ENCODE assay signal across 14 cellular contexts in genomic region chr10:72081772-72082590, GRCh38. TPM values are rescaled to one million over a fixed set of nuclear protein-coding genes. Genes with fewer than 3 reads are reported as not detected.
DNase-seq lines count a peak whose midpoint lies in the region; ATAC-seq, FAIRE-seq and TF ChIP-seq lines count a peak whose summit lies in the region.
"Had no signal": no experiment of that assay in that cellular context is flagged by ENCODE, and none has a peak within 500 bp of the region (broad histone marks: within the 10 kb centered on the region; RNA-seq: fewer than 3 reads in every experiment).

No MANE protein-coding gene starts in this region.

- H2AFZ ChIP-seq in HepG2 (ENCODE audit: low read length), result no peak overlapping the region
- H2AFZ ChIP-seq: parathyroid adenoma had no signal

- WGBS in HepG2 (ENCODE audit: low lambda C conversion rate), result 57% methylated on average over 11 of the region's 14 CpGs
- 57% methylated on average over 5 of the region's 14 CpGs for WGBS in right lobe of liver (ENCODE audit: insufficient coverage, low coverage, low lambda C conversion rate, missing lambda C conversion rate)

- H3K27me3 ChIP-seq in HepG2 (ENCODE audit: control insufficient read depth in 1 of 2, insufficient read depth in 2 of 2, low read length in 2 of 2) (peaks cover 4 to 23% of the 10 kb centered on the region in 2 experiments; a peak in 3 of 5 replicates), right lobe of liver (no peaks in the 10 kb centered on the region), upper lobe of right lung (peaks cover 3% of the 10 kb centered on the region)

- POLR2A ChIA-PET in HepG2 (lab: Yijun Ruan, JAX), result no interaction called here

- H3K4me1 ChIP-seq in HepG2 (ENCODE audit: insufficient read depth, low read length) (peaks cover 19% of the 10 kb centered on the region), right lobe of liver (no peaks in the 10 kb centered on the region), upper lobe of right lung (peaks cover 3% of the 10 kb centered on the region)
- H3K4me1 ChIP-seq: parathyroid adenoma had no signal

- CTCF ChIA-PET in HepG2 (lab: Yijun Ruan, JAX; ENCODE audit: low intra/inter-chr PET ratio, low total read pairs), result no interaction called here

- H3K79me2 ChIP-seq in HepG2 (ENCODE audit: insufficient read depth, low read length), result no peaks in the 10 kb centered on the region
- H3K79me2 ChIP-seq: parathyroid adenoma had no signal

- FAIRE-seq in HepG2 (lab: Jason Lieb, UNC), result no peak
- FAIRE-seq: islet of Langerhans had no signal

- TF ChIP-seq RAD21 in HepG2 (CRISPR knock-in tag; IDR thresholded peaks at IDR 0.05), result no peak

- intact Hi-C loops in HepG2 (cut with micrococcal nuclease; ENCODE audit: unreplicated experiment) (no loop called here), right lobe of liver (cut with DNase I) (no loop called here), left colon (cut with DNase I, micrococcal nuclease) (no loop called here), upper lobe of right lung (cut with DNase I) (no loop called here)

- H3K36me3 ChIP-seq in HepG2 (replicated peaks in 1 of 2; ENCODE audit: control insufficient read depth in 1 of 2, insufficient read depth in 2 of 2, low read length in 2 of 2) (no peaks in the 10 kb centered on the region), right lobe of liver (no peaks in the 10 kb centered on the region), upper lobe of right lung (no peaks in the 10 kb centered on the region)
- H3K36me3 ChIP-seq: ascending aorta had no signal

- H3K9me3 ChIP-seq in HepG2 (ENCODE audit: low read length) (no peaks in the 10 kb centered on the region), right lobe of liver (no peaks in the 10 kb centered on the region), upper lobe of right lung (no peaks in the 10 kb centered on the region)
- H3K9me3 ChIP-seq: ascending aorta had no signal

- no peak for DNase-seq in HepG2 (ENCODE audit: low spot score)
- no peak for DNase-seq in right lobe of liver
- DNase-seq in activated naive CD4-positive, alpha-beta T cell treated with anti-CD3 and anti-CD28 coated beads, Interleukin-2, amount 50 U/mL, for 72 hours (ENCODE audit: low spot score in 2 of 2), result no peak
- DNase-seq in left colon, result peak; percentile 41 to 63
- DNase-seq in upper lobe of right lung, result no peak
- no peak for DNase-seq in activated CD8-positive, alpha-beta memory T cell treated with anti-CD3 and anti-CD28 coated beads, Interleukin-2, amount 50 U/mL, for 4 hours
- no peak for DNase-seq in DMS 273 (lab: John Stamatoyannopoulos, UW; ENCODE audit: unreplicated experiment)
- DNase-seq: activated CD4-positive, CD25-positive, alpha-beta regulatory T cell; erythroblast had no signal

- in situ Hi-C loops in HepG2 (cut with HindIII; ENCODE audit: extremely low pct_ligation_motif_present, low pct_unique_long_range_greater_than_20kb), result loop anchor here (25.0 kb wide), 1 partner anchor 255 kb away; no protein-coding TSS in a partner anchor

- no peaks in the 10 kb centered on the region for H4K20me1 ChIP-seq in HepG2 (ENCODE audit: insufficient read depth, low read length)

- H3K27ac Mint-ChIP-seq in activated naive CD4-positive, alpha-beta T cell treated with anti-CD3 and anti-CD28 coated beads, Interleukin-2, amount 50 U/mL, for 72 hours, result peak overlapping the region; percentile 61 to 97

- ATAC-seq in HepG2 (no peak), right lobe of liver (no peak), left colon (peak; percentile 86), upper lobe of right lung (peak; percentile 57), GM19463 (IDR thresholded peaks at IDR 0.05; ENCODE audit: unreplicated experiment) (no peak)
- no peak for ATAC-seq in activated naive CD4-positive, alpha-beta T cell treated with anti-CD3 and anti-CD28 coated beads, Interleukin-2, amount 50 U/mL, for 72 hours

- no peak overlapping the region for H3K9ac ChIP-seq in HepG2 (ENCODE audit: insufficient read depth, low read depth, low read length)
- H3K9ac ChIP-seq: KMS-11, parathyroid adenoma had no signal

- TF ChIP-seq CTCF in HepG2 (CRISPR knock-in tag; IDR thresholded peaks at IDR 0.05), result no peak
- no peak for TF ChIP-seq CTCF in right lobe of liver (IDR thresholded peaks at IDR 0.05)
- no peak for TF ChIP-seq CTCF in upper lobe of right lung (IDR thresholded peaks at IDR 0.05)

- H3K27ac ChIP-seq in HepG2 (ENCODE audit: extremely low read length, insufficient read depth, low read length) (no peak overlapping the region), right lobe of liver (no peak overlapping the region), upper lobe of right lung (peak overlapping the region; percentile 30)
- H3K27ac ChIP-seq: ascending aorta, KMS-11, parathyroid adenoma had no signal

- no peaks in the 10 kb centered on the region for H3K9me3 Mint-ChIP-seq in activated naive CD4-positive, alpha-beta T cell treated with anti-CD3 and anti-CD28 coated beads, Interleukin-2, amount 50 U/mL, for 72 hours

- TF ChIP-seq EP300 in HepG2 (IDR thresholded peaks at IDR 0.05; ENCODE audit: low read depth in 2 of 2, low read length in 2 of 2) (no peak), HepG2 (CRISPR knock-in tag; IDR thresholded peaks at IDR 0.05; ENCODE audit: borderline replicate concordance) (no peak)

- H3K36me3 Mint-ChIP-seq in activated naive CD4-positive, alpha-beta T cell treated with anti-CD3 and anti-CD28 coated beads, Interleukin-2, amount 50 U/mL, for 72 hours, result peaks cover 20 to 59% of the 10 kb centered on the region in 2 donors

- H3K4me2 ChIP-seq in HepG2 (ENCODE audit: low read depth, low read length), result no peak overlapping the region
- H3K4me2 ChIP-seq: KMS-11 had no signal

- no TSS peak for BruUV-seq in HepG2 (replicated peaks; lab: Mats Ljungman, UMichigan)

- TF ChIP-seq POLR2A in HepG2 (IDR thresholded peaks at IDR 0.05; ENCODE audit: insufficient read depth in 1 of 2, low read depth in 2 of 2, low read length in 2 of 2), result no peak
- TF ChIP-seq POLR2A in right lobe of liver (IDR thresholded peaks at IDR 0.05), result no peak

- H3K4me3 ChIP-seq in HepG2 (replicated peaks in 1 of 3; ENCODE audit: insufficient read depth in 1 of 3, low read depth in 2 of 3, low read length in 3 of 3) (no peak overlapping the region), right lobe of liver (no peak overlapping the region), upper lobe of right lung (no peak overlapping the region)
- H3K4me3 ChIP-seq: ascending aorta had no signal

TF ChIP-seq in HepG2, 621 proteins besides CTCF, POLR2A, EP300 and RAD21 (continues in another document):
- TF ChIP-seq, protein P1, sequence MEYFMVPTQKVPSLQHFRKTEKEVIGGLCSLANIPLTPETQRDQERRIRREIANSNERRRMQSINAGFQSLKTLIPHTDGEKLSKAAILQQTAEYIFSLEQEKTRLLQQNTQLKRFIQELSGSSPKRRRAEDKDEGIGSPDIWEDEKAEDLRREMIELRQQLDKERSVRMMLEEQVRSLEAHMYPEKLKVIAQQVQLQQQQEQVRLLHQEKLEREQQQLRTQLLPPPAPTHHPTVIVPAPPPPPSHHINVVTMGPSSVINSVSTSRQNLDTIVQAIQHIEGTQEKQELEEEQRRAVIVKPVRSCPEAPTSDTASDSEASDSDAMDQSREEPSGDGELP (IDR thresholded peaks at IDR 0.05; ENCODE audit: borderline replicate concordance, low read depth), result no peak
- no peak for TF ChIP-seq MIER2 (CRISPR knock-in tag; IDR thresholded peaks at IDR 0.05)
- TF ChIP-seq ZNF503 (CRISPR knock-in tag; IDR thresholded peaks at IDR 0.05), result no peak
- no peak for TF ChIP-seq FIP1L1 (IDR thresholded peaks at IDR 0.05; ENCODE audit: borderline replicate concordance, insufficient read depth, low read depth, low read length)
- no peak for TF ChIP-seq TRIM24 (CRISPR knock-in tag; IDR thresholded peaks at IDR 0.05)

RNA-seq across cellular contexts. Expression of gene SPOCK2, which starts 6.4 kb away (rescaled TPM):
- total RNA-seq in HepG2 (2016; rRNA removed; fragmentation: Illumina TruSeq; extraction: Trizol) (4.7 and 8.6 TPM in 2 replicates), right lobe of liver (1 to 10 TPM in 4 of 6 experiments, under 1 TPM in 2; 0.72 to 3.0 (median 1.2) TPM), left colon (1 to 10 TPM; 2.3 to 4.5 TPM), upper lobe of right lung (187 TPM)
- total RNA-seq in HepG2 (2016; cell fraction: cytosol; rRNA removed; fragmentation: Illumina TruSeq; extraction: Trizol; ENCODE audit: low read depth), result 1.9 and 2.3 TPM in 2 replicates
- total RNA-seq in HepG2 (2016; cell fraction: insoluble cytoplasmic fraction; rRNA removed; fragmentation: Illumina TruSeq; extraction: Trizol), result 5.6 and 7.5 TPM in 2 replicates
- 4.9 and 6.3 TPM in 2 replicates for total RNA-seq in HepG2 (2016; cell fraction: membrane; rRNA removed; fragmentation: Illumina TruSeq; extraction: Trizol)
- total RNA-seq in HepG2 (2016; cell fraction: nucleus; rRNA removed; fragmentation: Illumina TruSeq; extraction: Trizol), result 4.5 and 7.0 TPM in 2 replicates
- polyA plus RNA-seq in HepG2 (2011; rRNA removed), result 30.6 and 49.8 TPM in 2 replicates
- 36.8 and 39.8 TPM in 2 replicates for polyA plus RNA-seq in HepG2 (2011; cell fraction: cytosol; rRNA removed)
- polyA plus RNA-seq in HepG2 (2011; cell fraction: nucleus; rRNA removed), result 38.0 and 46.6 TPM in 2 replicates
- 3.4 and 5.3 TPM in 2 replicates for polyA plus RNA-seq in HepG2 (2012)
- 2.4 and 2.5 TPM in 2 replicates for polyA plus RNA-seq in HepG2 (2016; cell fraction: cytosol; fragmentation: Illumina TruSeq; extraction: Trizol; ENCODE audit: low read depth)
- polyA plus RNA-seq in HepG2 (2016; cell fraction: insoluble cytoplasmic fraction; fragmentation: Illumina TruSeq; extraction: Trizol; ENCODE audit: low read depth), result 4.6 and 4.7 TPM in 2 replicates
- 3.8 and 5.6 TPM in 2 replicates for polyA plus RNA-seq in HepG2 (2016; cell fraction: membrane; fragmentation: Illumina TruSeq; extraction: Trizol; ENCODE audit: low read depth)
- 12.2 and 13.8 TPM in 2 replicates for polyA plus RNA-seq in HepG2 (2016; cell fraction: nucleus; fragmentation: Illumina TruSeq; extraction: Trizol; ENCODE audit: insufficient read depth, low read depth)
- polyA minus RNA-seq in HepG2 (2011; rRNA and poly(A)+ RNA removed; ENCODE audit: low replicate concordance), result 2.5 and 69.1 TPM in 2 replicates
- polyA minus RNA-seq in HepG2 (2011; cell fraction: cytosol; rRNA and poly(A)+ RNA removed), result 20.4 and 35.1 TPM in 2 replicates
- 8.9 and 15.5 TPM in 2 replicates for polyA minus RNA-seq in HepG2 (2011; cell fraction: nucleus; rRNA and poly(A)+ RNA removed)
- total RNA-seq in activated naive CD4-positive, alpha-beta T cell treated with anti-CD3 and anti-CD28 coated beads, Interleukin-2, amount 50 U/mL, for 72 hours, result 100 to 1,000 TPM; 170 to 209 TPM

Comparison
In these comparisons a context has a peak if more than half of its experiments do, and no peak if none do; other contexts are left out.
1. ATAC-seq: peak in left colon (single experiment) and upper lobe of right lung (single experiment); none in HepG2 (single experiment), right lobe of liver (0 of 4), activated naive CD4-positive, alpha-beta T cell treated with anti-CD3 and anti-CD28 coated beads, Interleukin-2, amount 50 U/mL, for 72 hours (0 of 2) and GM19463 (single experiment).
2. DNase-seq: peak in left colon (2 of 2); none in HepG2 (single experiment), right lobe of liver (0 of 3), activated naive CD4-positive, alpha-beta T cell treated with anti-CD3 and anti-CD28 coated beads, Interleukin-2, amount 50 U/mL, for 72 hours (0 of 2), upper lobe of right lung (single experiment), activated CD8-positive, alpha-beta memory T cell treated with anti-CD3 and anti-CD28 coated beads, Interleukin-2, amount 50 U/mL, for 4 hours (single experiment) and DMS 273 (single experiment).
3. RNA of gene SPOCK2, which starts 6.4 kb away (total RNA-seq): 170 to 209 TPM in activated naive CD4-positive, alpha-beta T cell treated with anti-CD3 and anti-CD28 coated beads, Interleukin-2, amount 50 U/mL, for 72 hours and 187 TPM in upper lobe of right lung (single experiment); 1.9 to 8.6 TPM in HepG2, 2.3 to 4.5 TPM in left colon and 0.72 to 3.0 TPM in right lobe of liver; every median in the first group is over 10 times any median in the second.